ENCODE assay signal across 15 cellular contexts in the genomic region with DNA sequence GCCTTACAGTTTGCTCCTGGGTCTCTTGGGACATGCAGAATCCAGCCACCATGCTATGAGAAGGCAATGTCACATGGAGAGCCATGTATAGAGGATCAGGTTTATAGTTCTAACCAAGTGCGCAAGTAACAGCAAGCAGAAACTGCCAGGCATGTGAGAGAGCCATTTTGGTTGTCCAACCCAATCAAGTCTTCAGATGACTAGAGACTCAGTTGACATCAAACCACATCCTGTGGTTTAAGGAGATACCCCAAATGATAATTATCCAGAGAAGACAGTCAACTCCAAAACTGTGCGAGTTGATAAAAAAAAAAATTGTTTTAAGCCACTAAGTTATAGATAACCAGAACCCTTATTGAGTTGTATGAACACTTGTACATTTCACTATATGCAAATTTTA.
"Had no signal": no experiment of that assay in that cellular context is flagged by ENCODE, and none has a peak within 500 bp of the region (broad histone marks: within the 10 kb centered on the region; RNA-seq: fewer than 3 reads in every experiment).

No MANE protein-coding gene starts in this region.

- H3K9me3 Mint-ChIP-seq: type B pancreatic cell had no signal

- H3K27me3 Mint-ChIP-seq: type B pancreatic cell had no signal

- H3K4me3 Mint-ChIP-seq: naive thymus-derived CD8-positive, alpha-beta T cell; type B pancreatic cell had no signal

- ATAC-seq: esophagus mucosa; gastrocnemius medialis; left lobe of liver; mucosa of descending colon; naive thymus-derived CD8-positive, alpha-beta T cell had no signal

- H3K36me3 Mint-ChIP-seq: type B pancreatic cell had no signal

- DNase-seq: effector memory CD4-positive, alpha-beta T cell; gastrocnemius medialis; glutamatergic neuron; islet precursor cell; mammary epithelial cell; mucosa of descending colon; naive thymus-derived CD8-positive, alpha-beta T cell; sigmoid colon; stimulated activated CD4-positive, alpha-beta T cell treated with anti-CD3 and anti-CD28 coated beads, Interleukin-2, amount 100 ng/mL, for 24 hours; stimulated activated CD4-positive, alpha-beta T cell treated with anti-CD3 and anti-CD28 coated beads, Interleukin-4, amount 100 ng/mL, for 4 hours; stimulated activated naive CD4-positive, alpha-beta T cell; thyroid gland had no signal

- H3K27ac Mint-ChIP-seq: naive thymus-derived CD8-positive, alpha-beta T cell; type B pancreatic cell had no signal
